Comparison of ENCODE assay signal across 8 cellular contexts in genomic region chr17:7833011-7833794, GRCh38.
DNase-seq lines count a peak whose midpoint lies in the region; ATAC-seq and TF ChIP-seq lines count a peak whose summit lies in the region.

No MANE protein-coding gene starts in this region.

- no peak for TF ChIP-seq CTCF in cardiac fibroblast (IDR thresholded peaks at IDR 0.05; ENCODE audit: low read depth, low read length)

- H3K27me3 ChIP-seq in mucosa of rectum (ENCODE audit: control insufficient read depth in 2 of 2, insufficient read depth in 2 of 2, low read length in 2 of 2): peaks cover 0 to 5% of the 10 kb centered on the region in 2 donors

- H3K4me3 ChIP-seq in cardiac fibroblast (replicated peaks in 1 of 2; ENCODE audit: low read depth in 2 of 2, low read length in 2 of 2) (peak overlapping the region; percentile 74 to 77), mucosa of rectum (ENCODE audit: low read length in 2 of 2) (peak overlapping the region; percentile 14 to 94)

- peak overlapping the region; percentile 90 for H3K4me3 Mint-ChIP-seq in stimulated activated naive CD8-positive, alpha-beta T cell treated with anti-CD3 and anti-CD28 coated beads, Interleukin-15, Interleukin-2, amounts not matched to agents 100 ng/mL and 50 ng/mL, for 24 hours

- H3K4me1 ChIP-seq in mucosa of rectum (ENCODE audit: control insufficient read depth in 2 of 2, insufficient read depth in 2 of 2, low read length in 2 of 2): peaks cover 25 to 32% of the 10 kb centered on the region in 2 donors

- H3K27ac ChIP-seq in mucosa of rectum (ENCODE audit: low read depth in 2 of 2, low read length in 2 of 2): peak overlapping the region; percentile 98 to 99

- DNase-seq in stimulated activated naive CD8-positive, alpha-beta T cell treated with anti-CD3 and anti-CD28 coated beads, Interleukin-15, Interleukin-2, amounts not matched to agents 100 U/mL and 50 U/mL, for 24 hours: no peak
- no peak for DNase-seq in cardiac fibroblast (ENCODE audit: low read depth in 2 of 2)
- no peak for DNase-seq in anterior cingulate cortex (lab: John Stamatoyannopoulos, UW)
- DNase-seq in NCI-H2227 (lab: John Stamatoyannopoulos, UW; ENCODE audit: unreplicated experiment): no peak
- DNase-seq in activated gamma-delta T cell treated with Interleukin-2 at 50 U/mL for 16 hours: no peak

- H3K36me3 Mint-ChIP-seq in stimulated activated naive CD8-positive, alpha-beta T cell treated with anti-CD3 and anti-CD28 coated beads, Interleukin-15, Interleukin-2, amounts not matched to agents 100 ng/mL and 50 ng/mL, for 24 hours (ENCODE audit: low read depth): no peaks in the 10 kb centered on the region

- no peaks in the 10 kb centered on the region for H3K36me3 ChIP-seq in mucosa of rectum (ENCODE audit: control insufficient read depth in 2 of 2, insufficient read depth in 2 of 2, low read length in 2 of 2)

- no peaks in the 10 kb centered on the region for H3K9me3 Mint-ChIP-seq in stimulated activated naive CD8-positive, alpha-beta T cell treated with anti-CD3 and anti-CD28 coated beads, Interleukin-15, Interleukin-2, amounts not matched to agents 100 ng/mL and 50 ng/mL, for 24 hours

- ATAC-seq in stimulated activated naive CD8-positive, alpha-beta T cell treated with anti-CD3 and anti-CD28 coated beads, Interleukin-15, Interleukin-2, amounts not matched to agents 100 U/mL and 50 U/mL, for 24 hours: no peak
- ATAC-seq in GM21737 (IDR thresholded peaks at IDR 0.05; ENCODE audit: unreplicated experiment): no peak

- H3K4me1 Mint-ChIP-seq in stimulated activated naive CD8-positive, alpha-beta T cell treated with anti-CD3 and anti-CD28 coated beads, Interleukin-15, Interleukin-2, amounts not matched to agents 100 ng/mL and 50 ng/mL, for 24 hours (ENCODE audit: low read depth): peaks cover 39% of the 10 kb centered on the region

- H3K9me3 ChIP-seq in mucosa of rectum (ENCODE audit: control insufficient read depth in 2 of 2, low read length in 2 of 2): no peaks in the 10 kb centered on the region

- H3K27ac Mint-ChIP-seq in stimulated activated naive CD8-positive, alpha-beta T cell treated with anti-CD3 and anti-CD28 coated beads, Interleukin-15, Interleukin-2, amounts not matched to agents 100 ng/mL and 50 ng/mL, for 24 hours: peak overlapping the region; percentile 66

- H3K9ac ChIP-seq in mucosa of rectum (ENCODE audit: low read depth in 1 of 2, low read length in 2 of 2): peak overlapping the region; percentile 43 to 96

- peaks cover 4% of the 10 kb centered on the region for H3K27me3 Mint-ChIP-seq in stimulated activated naive CD8-positive, alpha-beta T cell treated with anti-CD3 and anti-CD28 coated beads, Interleukin-15, Interleukin-2, amounts not matched to agents 100 ng/mL and 50 ng/mL, for 24 hours
